17 cellular contexts compared by ENCODE assay signal in genomic region chr6:15088904-15089568, GRCh38.
DNase-seq lines count a peak whose midpoint lies in the region; ATAC-seq, FAIRE-seq and TF ChIP-seq lines count a peak whose summit lies in the region.
"Had no signal": no experiment of that assay in that cellular context is flagged by ENCODE, and none has a peak within 500 bp of the region (broad histone marks: within the 10 kb centered on the region; RNA-seq: fewer than 3 reads in every experiment).

No MANE protein-coding gene starts in this region.

- no peak for TF ChIP-seq CTCF in keratinocyte (optimal IDR thresholded peaks at IDR 0.05 in 1 of 3, IDR thresholded peaks at IDR 0.05 in 1 of 3, conservative IDR thresholded peaks at IDR 0.05 in 1 of 3; ENCODE audit: extremely low read depth in 1 of 3, insufficient read depth in 2 of 3, low read length in 3 of 3)
- no peak for TF ChIP-seq CTCF in GM13977 (IDR thresholded peaks at IDR 0.05; ENCODE audit: extremely low read depth, insufficient read depth, missing control alignments)

- H3K27ac ChIP-seq in keratinocyte (ENCODE audit: control insufficient read depth, insufficient read depth, low read length), result no peak overlapping the region
- peak overlapping the region in 1 of 2 donors; percentile 20 for H3K27ac ChIP-seq in small intestine (ENCODE audit: low read depth in 1 of 2, low read length in 1 of 2)
- H3K27ac ChIP-seq: 22Rv1; BLaER1 treated with 17β-estradiol and CSF1 and Interleukin-3, amounts not matched to agents 10 nM and 100 nM; ovary had no signal

- H3K9me3 ChIP-seq in keratinocyte (ENCODE audit: control insufficient read depth, low read depth, low read length) (no peaks in the 10 kb centered on the region), small intestine (ENCODE audit: control insufficient read depth, low read depth) (no peaks in the 10 kb centered on the region)
- H3K9me3 ChIP-seq: BLaER1 treated with 17β-estradiol and CSF1 and Interleukin-3, amounts not matched to agents 10 nM and 100 nM; ovary had no signal

- H3K27me3 ChIP-seq in keratinocyte (ENCODE audit: control insufficient read depth, extremely low read depth, insufficient read depth, low read length), result no peaks in the 10 kb centered on the region
- no peaks in the 10 kb centered on the region for H3K27me3 ChIP-seq in small intestine (ENCODE audit: control insufficient read depth in 2 of 2, insufficient read depth in 2 of 2, low read length in 2 of 2)
- H3K27me3 ChIP-seq: BLaER1 treated with 17β-estradiol and CSF1 and Interleukin-3, amounts not matched to agents 10 nM and 100 nM; cardiac muscle cell; ovary had no signal

- no peaks in the 10 kb centered on the region for H4K20me1 ChIP-seq in keratinocyte (ENCODE audit: control insufficient read depth, extremely low read depth, insufficient read depth, low read length)
- H4K20me1 ChIP-seq: BLaER1 treated with 17β-estradiol and CSF1 and Interleukin-3, amounts not matched to agents 10 nM and 100 nM had no signal

- 62 to 76% (median 62%) methylated on average over 7 of the region's 7 CpGs for WGBS in small intestine, 3 donors

- H3K4me3 ChIP-seq in keratinocyte (ENCODE audit: control insufficient read depth in 2 of 3, extremely low read depth in 1 of 3, insufficient read depth in 2 of 3, low read depth in 1 of 3, low read length in 3 of 3) (no peak overlapping the region), small intestine (ENCODE audit: low read depth in 1 of 2, low read length in 2 of 2) (no peak overlapping the region)
- H3K4me3 ChIP-seq: BLaER1 treated with 17β-estradiol and CSF1 and Interleukin-3, amounts not matched to agents 10 nM and 100 nM; cardiac muscle cell; ovary had no signal

- FAIRE-seq in keratinocyte (lab: Jason Lieb, UNC) (no peak), small intestine (lab: Jason Lieb, UNC) (no peak)

- H3K9ac ChIP-seq in keratinocyte (ENCODE audit: control insufficient read depth, extremely low read depth, insufficient read depth, low read length), result no peak overlapping the region
- H3K9ac ChIP-seq: BLaER1 treated with 17β-estradiol and CSF1 and Interleukin-3, amounts not matched to agents 10 nM and 100 nM had no signal

- H3K79me2 ChIP-seq in keratinocyte (ENCODE audit: control insufficient read depth, insufficient read depth, low read length), result no peaks in the 10 kb centered on the region

- no peaks in the 10 kb centered on the region for H3K9me1 ChIP-seq in keratinocyte (ENCODE audit: control insufficient read depth, extremely low read depth, insufficient read depth, low read length)

- no peak for ATAC-seq in GM19467 (IDR thresholded peaks at IDR 0.05; ENCODE audit: unreplicated experiment)

- H3K4me2 ChIP-seq in keratinocyte (ENCODE audit: control insufficient read depth, extremely low read depth, insufficient read depth, low read depth, low read length), result no peak overlapping the region

- H3K36me3 ChIP-seq in keratinocyte (ENCODE audit: control insufficient read depth in 2 of 2, extremely low read depth in 1 of 2, insufficient read depth in 2 of 2, low read length in 2 of 2) (no peaks in the 10 kb centered on the region), small intestine (ENCODE audit: control insufficient read depth in 2 of 2, insufficient read depth in 2 of 2, low read length in 2 of 2) (no peaks in the 10 kb centered on the region)
- H3K36me3 ChIP-seq: BLaER1 treated with 17β-estradiol and CSF1 and Interleukin-3, amounts not matched to agents 10 nM and 100 nM; cardiac muscle cell; ovary had no signal

- H2AFZ ChIP-seq in keratinocyte (ENCODE audit: control insufficient read depth, low read length), result peak overlapping the region; percentile 83

- in situ Hi-C loops in GM13977 (cut with MboI; ENCODE audit: low pct_unique_long_range_greater_than_20kb, low sequenced_read_pairs, unreplicated experiment), result no loop called here

- dilution Hi-C loops in keratinocyte (cut with MboI; ENCODE audit: extremely low pct_ligation_motif_present, low sequenced_read_pairs), result no loop called here

- H3K4me1 ChIP-seq in keratinocyte (ENCODE audit: control insufficient read depth, extremely low read depth, insufficient read depth, low read length) (peaks cover 15% of the 10 kb centered on the region), small intestine (ENCODE audit: control insufficient read depth in 2 of 2, insufficient read depth in 1 of 2, low read depth in 1 of 2, low read length in 1 of 2) (peaks cover 0 to 8% of the 10 kb centered on the region in 2 donors)

- DNase-seq in NCI-H2081 (lab: John Stamatoyannopoulos, UW) (peak; percentile 12 to 42), NCI-H2081 treated with DMSO at 0.1 percent for 48 hours (lab: John Stamatoyannopoulos, UW) (no peak), NCI-H510A treated with DMSO at 0.1 percent for 48 hours (lab: John Stamatoyannopoulos, UW) (peak; percentile 52), keratinocyte (ENCODE audit: low read depth, low spot score) (no peak), small intestine (peak; percentile 13), GM13977 (ENCODE audit: low spot score) (no peak), NCI-H1048 (lab: John Stamatoyannopoulos, UW) (no peak)
- DNase-seq: activated B cell treated with CpG ODN at 0.5 μM for 24 hours; head of caudate nucleus; NCI-H1092; NCI-H2227 treated with DMSO at 0.1 percent for 48 hours; ovary; stimulated activated CD4-positive, alpha-beta T cell treated with anti-CD3 and anti-CD28 coated beads, Interleukin-4, amount 100 ng/mL, for 4 hours had no signal

Comparison
In these comparisons a context has a peak if more than half of its experiments do, and no peak if none do; other contexts are left out.
1. DNase-seq: peak in NCI-H2081 (2 of 2), NCI-H510A treated with DMSO at 0.1 percent for 48 hours (single experiment) and small intestine (single experiment); none in NCI-H2081 treated with DMSO at 0.1 percent for 48 hours (single experiment), keratinocyte (single experiment), GM13977 (single experiment) and NCI-H1048 (single experiment).